ENCODE assay signal across 8 cellular contexts in the genomic region with DNA sequence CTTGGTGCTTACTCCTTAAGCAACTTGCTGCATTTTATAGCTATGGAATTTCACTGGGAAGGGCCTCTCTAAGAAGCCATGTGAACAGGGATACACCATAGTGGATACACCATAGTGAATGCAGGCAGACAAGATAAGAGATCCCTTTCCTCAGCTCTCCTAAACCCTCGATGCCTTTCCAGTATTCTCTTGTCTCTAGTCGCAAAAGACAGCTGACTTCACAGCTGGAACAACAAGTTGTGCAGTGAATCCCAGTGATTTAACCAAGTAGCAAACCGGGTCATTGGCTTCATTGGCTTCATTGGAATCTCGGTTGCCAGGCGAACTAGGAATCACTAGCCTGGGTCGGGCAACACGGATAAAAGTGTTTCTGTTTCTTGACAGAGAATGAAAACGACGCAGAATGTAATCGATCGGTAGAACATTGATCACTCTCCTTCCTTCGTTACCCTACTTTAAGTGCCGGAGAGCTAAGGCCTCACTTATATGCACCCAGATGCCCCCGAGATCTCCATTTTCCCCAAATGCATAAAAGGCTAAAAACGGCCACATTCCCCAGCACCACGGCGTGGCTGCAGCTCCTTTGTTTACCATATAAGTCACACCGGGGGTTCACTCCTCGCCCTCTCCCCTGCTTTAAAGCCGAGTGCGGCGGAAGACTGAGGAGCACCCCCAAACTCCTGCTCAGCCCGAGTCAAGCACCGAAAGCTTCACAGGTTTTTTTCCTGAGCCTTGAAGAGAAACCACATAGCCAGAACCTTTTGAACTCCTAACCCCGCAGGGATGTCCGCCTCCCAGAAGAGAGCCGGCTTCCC. TPM values are rescaled to one million over a fixed set of nuclear protein-coding genes. Genes with fewer than 3 reads are reported as not detected.
DNase-seq lines count a peak whose midpoint lies in the region; ATAC-seq and TF ChIP-seq lines count a peak whose summit lies in the region.

No MANE protein-coding gene starts in this region.

- no peaks in the 10 kb centered on the region for H3K36me3 Mint-ChIP-seq in neural progenitor cell

- ATAC-seq in Panc1 (peak; percentile 67; the same call in 1 of the 2 replicates), HG03196 (IDR thresholded peaks at IDR 0.05; ENCODE audit: unreplicated experiment) (no peak)

- H3K4me3 Mint-ChIP-seq in neural progenitor cell, result peak overlapping the region; percentile 98

- POLR2A ChIA-PET in AG04449 (lab: Yijun Ruan, JAX) (interaction anchor here (0.5 to 1.4 kb wide), 2 partner anchors 252 to 492 kb away, joined by 3 to 4 read pairs; no protein-coding TSS in a partner anchor), Panc1 (lab: Charles Lee) (no interaction called here)

- H3K4me3 ChIP-seq in AG04449 (ENCODE audit: low read depth, low read length), result peak overlapping the region; percentile 86
- H3K4me3 ChIP-seq in Panc1 (ENCODE audit: low read depth in 2 of 2, low read length in 2 of 2), result peak overlapping the region; percentile 27 to 53
- peak overlapping the region; percentile 77 for H3K4me3 ChIP-seq in fibroblast of pulmonary artery (replicated peaks; ENCODE audit: low read depth, low read length)
- H3K4me3 ChIP-seq in neural progenitor cell, result peak overlapping the region; percentile 94

- intact Hi-C loops in Panc1 (cut with micrococcal nuclease; ENCODE audit: unreplicated experiment), result no loop called here

- peaks cover 59% of the 10 kb centered on the region for H3K79me2 ChIP-seq in neural progenitor cell (ENCODE audit: low read depth)

- DNase-seq in AG04449 (ENCODE audit: low read depth, low spot score) (no peak), Panc1 (ENCODE audit: low read depth, low spot score) (no peak), fibroblast of pulmonary artery (ENCODE audit: low read depth) (peak; percentile 50), neural progenitor cell (ENCODE audit: low spot score) (peak; percentile 71), A172 (ENCODE audit: low spot score) (no peak), H4 (ENCODE audit: low spot score) (no peak), NCI-H2171 treated with DMSO at 0.1 percent for 48 hours (lab: John Stamatoyannopoulos, UW) (no peak)

- CTCF ChIA-PET in AG04449 (lab: Yijun Ruan, JAX) (interaction anchor here (0.8 to 3.4 kb wide), 14 partner anchors 12 to 480 kb away, joined by 3 to 22 read pairs (median 8); partner anchors contain the start of gene UFM1), Panc1 (lab: Charles Lee) (interaction anchor here (0.6 to 0.7 kb wide), 2 partner anchors 51 to 306 kb away, joined by 6 to 7 read pairs; no protein-coding TSS in a partner anchor)

- H4K20me1 ChIP-seq in neural progenitor cell (ENCODE audit: low read depth), result no peaks in the 10 kb centered on the region

- H3K27ac Mint-ChIP-seq in neural progenitor cell, result peak overlapping the region; percentile 70

- TF ChIP-seq CTCF in AG04449 (IDR thresholded peaks at IDR 0.05; ENCODE audit: insufficient read depth, low read length, missing control alignments) (no peak), Panc1 (IDR thresholded peaks at IDR 0.05) (no peak), fibroblast of pulmonary artery (IDR thresholded peaks at IDR 0.05; ENCODE audit: low read length, missing control alignments) (no peak), neural progenitor cell (IDR thresholded peaks at IDR 0.05) (no peak)

- H2AFZ ChIP-seq in neural progenitor cell (replicated peaks), result peak overlapping the region; percentile 96

- no peaks in the 10 kb centered on the region for H3K27me3 ChIP-seq in Panc1 (ENCODE audit: control insufficient read depth, insufficient read depth, low read length)
- H3K27me3 ChIP-seq in neural progenitor cell, result no peaks in the 10 kb centered on the region

- in situ Hi-C loops in Panc1 (cut with HindIII; ENCODE audit: low pct_unique_long_range_greater_than_20kb, low sequenced_read_pairs), result no loop called here

- no peaks in the 10 kb centered on the region for H3K9me3 ChIP-seq in Panc1 (ENCODE audit: control insufficient read depth, insufficient read depth, low read depth, low read length)
- no peaks in the 10 kb centered on the region for H3K9me3 ChIP-seq in neural progenitor cell (ENCODE audit: low read depth)

- H3K9me3 Mint-ChIP-seq in neural progenitor cell, result no peaks in the 10 kb centered on the region

- no TSS peak for BruUV-seq in Panc1 (replicated peaks; lab: Mats Ljungman, UMichigan)

- H3K36me3 ChIP-seq in Panc1 (ENCODE audit: control insufficient read depth, insufficient read depth, low read length), result no peaks in the 10 kb centered on the region
- no peaks in the 10 kb centered on the region for H3K36me3 ChIP-seq in neural progenitor cell

- peaks cover 31% of the 10 kb centered on the region for H3K4me1 Mint-ChIP-seq in neural progenitor cell

- peaks cover 7% of the 10 kb centered on the region for H3K27me3 Mint-ChIP-seq in neural progenitor cell (ENCODE audit: insufficient read depth, low read depth)

- H3K4me1 ChIP-seq in Panc1 (ENCODE audit: control insufficient read depth, insufficient read depth, low read length), result no peaks in the 10 kb centered on the region
- H3K4me1 ChIP-seq in neural progenitor cell, result peaks cover 56% of the 10 kb centered on the region

- peaks cover 28% of the 10 kb centered on the region for H3F3A ChIP-seq in neural progenitor cell (ENCODE audit: low read depth)

- no peak overlapping the region for H3K27ac ChIP-seq in Panc1 (ENCODE audit: low read length)
- peak overlapping the region; percentile 84 for H3K27ac ChIP-seq in neural progenitor cell

- H3K9ac ChIP-seq in neural progenitor cell, result peak overlapping the region; percentile 67

- peak overlapping the region; percentile 79 for H3K4me2 ChIP-seq in neural progenitor cell

RNA-seq across cellular contexts. Expression of gene TRPC4, which starts 0.7 kb away (rescaled TPM):
- total RNA-seq in Panc1 (2021; ENCODE audit: unreplicated experiment) (0.10 TPM), neural progenitor cell (ENCODE audit: low replicate concordance) (17.7 and 21.1 TPM in 2 replicates)
- polyA plus RNA-seq in Panc1 (2012; ENCODE audit: insufficient read length), result not detected
- 0.26 and 0.46 TPM in 2 replicates for total RNA-seq in A172 (2014; rRNA removed; shearing (Covaris generic))
- 0.41 and 1.3 TPM in 2 replicates for total RNA-seq in H4 (2014; rRNA removed; shearing (Covaris generic))

Comparison
In these comparisons a context has a peak if more than half of its experiments do, and no peak if none do; other contexts are left out.
1. DNase-seq: peak in fibroblast of pulmonary artery (single experiment) and neural progenitor cell (single experiment); none in AG04449 (single experiment), Panc1 (single experiment), A172 (single experiment), H4 (single experiment) and NCI-H2171 treated with DMSO at 0.1 percent for 48 hours (single experiment).
2. H3K4me3 ChIP-seq: peak in every context shown above with its lines; median percentile 94 in neural progenitor cell; 86 in AG04449; 77 in fibroblast of pulmonary artery; 40 in Panc1.